In genomic region chr5:147621016-147621415, GRCh38 we compare ENCODE assay signal across 27 cellular contexts.
"Had no signal": no experiment of that assay in that cellular context is flagged by ENCODE, and none has a peak within 500 bp of the region (broad histone marks: within the 10 kb centered on the region; RNA-seq: fewer than 3 reads in every experiment).

No MANE protein-coding gene starts in this region.

- H3K27ac Mint-ChIP-seq: activated CD4-positive, alpha-beta T cell treated with anti-CD3 and anti-CD28 coated beads, Interleukin-2, amount 10 ng/mL, durations not matched to agents 7 days and 5 days; activated CD8-positive, alpha-beta T cell treated with anti-CD3 and anti-CD28 coated beads for 36 hours; activated naive CD4-positive, alpha-beta T cell treated with anti-CD3 and anti-CD28 coated beads for 36 hours; activated naive CD4-positive, alpha-beta T cell treated with anti-CD3 and anti-CD28 coated beads, Interleukin-2, amount 50 U/mL, for 72 hours; activated naive CD8-positive, alpha-beta T cell treated with anti-CD3 and anti-CD28 coated beads, Interleukin-2, amount 10 ng/mL, durations not matched to agents 7 days and 5 days; activated T-helper 17 cell treated with anti-CD3 and anti-CD28 coated beads, Interleukin-2, amount 50 U/mL, for 72 hours; dendritic cell treated with granulocyte-macrophage colony-stimulating factor and Interleukin-4, amounts not matched to agents 40 ng/mL and 50 ng/mL, for 4 days; endodermal cell had no signal

- DNase-seq: activated CD4-positive, alpha-beta T cell treated with anti-CD3 and anti-CD28 coated beads for 1 hour; activated CD4-positive, alpha-beta T cell treated with anti-CD3 and anti-CD28 coated beads for 4 hours; activated CD4-positive, alpha-beta T cell treated with anti-CD3 and anti-CD28 coated beads, Interleukin-2, amount 10 ng/mL, durations not matched to agents 7 days and 5 days; activated CD4-positive, alpha-beta T cell treated with anti-CD3 and anti-CD28 coated beads, Interleukin-2, amount 50 U/mL, for 4 hours; activated CD8-positive, alpha-beta memory T cell treated with anti-CD3 and anti-CD28 coated beads for 24 hours; activated CD8-positive, alpha-beta T cell treated with anti-CD3 and anti-CD28 coated beads for 36 hours; activated effector memory CD4-positive, alpha-beta T cell treated with Interleukin-2 at 50 U/mL for 16 hours; activated gamma-delta T cell treated with Interleukin-2 at 50 U/mL for 16 hours; activated naive CD4-positive, alpha-beta T cell treated with anti-CD3 and anti-CD28 coated beads for 36 hours; activated naive CD8-positive, alpha-beta T cell treated with anti-CD3 and anti-CD28 coated beads, Interleukin-2, amount 10 ng/mL, durations not matched to agents 7 days and 5 days; activated T-cell treated with anti-CD3 and anti-CD28 coated beads, Interleukin-2, amount 50 U/mL, for 4 hours; amniotic stem cell; anterior cingulate cortex; brain microvascular endothelial cell; dorsolateral prefrontal cortex; effector memory CD4-positive, alpha-beta T cell; endodermal cell; foreskin keratinocyte; gastrocnemius medialis; glutamatergic neuron; heart left ventricle; T-helper 2 cell had no signal

- H3K4me1 Mint-ChIP-seq: activated CD4-positive, alpha-beta T cell treated with anti-CD3 and anti-CD28 coated beads, Interleukin-2, amount 10 ng/mL, durations not matched to agents 7 days and 5 days; activated naive CD8-positive, alpha-beta T cell treated with anti-CD3 and anti-CD28 coated beads, Interleukin-2, amount 10 ng/mL, durations not matched to agents 7 days and 5 days; central memory CD8-positive, alpha-beta T cell had no signal

- H3K9me3 Mint-ChIP-seq: activated CD4-positive, alpha-beta T cell treated with anti-CD3 and anti-CD28 coated beads, Interleukin-2, amount 10 ng/mL, durations not matched to agents 7 days and 5 days; activated CD8-positive, alpha-beta T cell treated with anti-CD3 and anti-CD28 coated beads for 36 hours; activated naive CD4-positive, alpha-beta T cell treated with anti-CD3 and anti-CD28 coated beads for 36 hours; activated naive CD4-positive, alpha-beta T cell treated with anti-CD3 and anti-CD28 coated beads, Interleukin-2, amount 50 U/mL, for 72 hours; activated naive CD8-positive, alpha-beta T cell treated with anti-CD3 and anti-CD28 coated beads, Interleukin-2, amount 10 ng/mL, durations not matched to agents 7 days and 5 days; activated T-cell treated with anti-CD3 and anti-CD28 coated beads, Interleukin-2, amount 50 U/mL, for 4 hours; activated T-helper 17 cell treated with anti-CD3 and anti-CD28 coated beads, Interleukin-2, amount 50 U/mL, for 72 hours; central memory CD8-positive, alpha-beta T cell; dendritic cell treated with granulocyte-macrophage colony-stimulating factor and Interleukin-4, amounts not matched to agents 40 ng/mL and 50 ng/mL, for 4 days; endodermal cell had no signal

- H3K4me3 Mint-ChIP-seq: activated CD4-positive, alpha-beta T cell treated with anti-CD3 and anti-CD28 coated beads, Interleukin-2, amount 10 ng/mL, durations not matched to agents 7 days and 5 days; activated CD8-positive, alpha-beta T cell treated with anti-CD3 and anti-CD28 coated beads for 36 hours; activated naive CD4-positive, alpha-beta T cell treated with anti-CD3 and anti-CD28 coated beads for 36 hours; activated naive CD8-positive, alpha-beta T cell treated with anti-CD3 and anti-CD28 coated beads, Interleukin-2, amount 10 ng/mL, durations not matched to agents 7 days and 5 days; activated T-cell treated with anti-CD3 and anti-CD28 coated beads, Interleukin-2, amount 50 U/mL, for 4 hours; activated T-helper 17 cell treated with anti-CD3 and anti-CD28 coated beads, Interleukin-2, amount 50 U/mL, for 72 hours; central memory CD8-positive, alpha-beta T cell; dendritic cell treated with granulocyte-macrophage colony-stimulating factor and Interleukin-4, amounts not matched to agents 40 ng/mL and 50 ng/mL, for 4 days; endodermal cell had no signal

- ATAC-seq: activated CD8-positive, alpha-beta T cell treated with anti-CD3 and anti-CD28 coated beads for 36 hours; activated naive CD4-positive, alpha-beta T cell treated with anti-CD3 and anti-CD28 coated beads, Interleukin-2, amount 50 U/mL, for 72 hours; activated T-cell treated with anti-CD3 and anti-CD28 coated beads, Interleukin-2, amount 50 U/mL, for 4 hours; activated T-helper 17 cell treated with anti-CD3 and anti-CD28 coated beads, Interleukin-2, amount 50 U/mL, for 72 hours; esophagus mucosa; foreskin keratinocyte; gastrocnemius medialis; heart left ventricle had no signal

- H3K36me3 Mint-ChIP-seq: activated naive CD4-positive, alpha-beta T cell treated with anti-CD3 and anti-CD28 coated beads, Interleukin-2, amount 50 U/mL, for 72 hours; activated naive CD8-positive, alpha-beta T cell treated with anti-CD3 and anti-CD28 coated beads, Interleukin-2, amount 10 ng/mL, durations not matched to agents 7 days and 5 days had no signal

- H3K27me3 Mint-ChIP-seq: activated CD4-positive, alpha-beta T cell treated with anti-CD3 and anti-CD28 coated beads, Interleukin-2, amount 10 ng/mL, durations not matched to agents 7 days and 5 days; activated CD8-positive, alpha-beta T cell treated with anti-CD3 and anti-CD28 coated beads for 36 hours; activated naive CD8-positive, alpha-beta T cell treated with anti-CD3 and anti-CD28 coated beads, Interleukin-2, amount 10 ng/mL, durations not matched to agents 7 days and 5 days; activated T-helper 17 cell treated with anti-CD3 and anti-CD28 coated beads, Interleukin-2, amount 50 U/mL, for 72 hours; central memory CD8-positive, alpha-beta T cell; dendritic cell treated with granulocyte-macrophage colony-stimulating factor and Interleukin-4, amounts not matched to agents 40 ng/mL and 50 ng/mL, for 4 days had no signal
